8 cellular contexts compared by ENCODE assay signal in genomic region chr7:22822486-22823141, GRCh38. TPM values are rescaled to one million over a fixed set of nuclear protein-coding genes. Genes with fewer than 3 reads are reported as not detected.
A peak's percentile ranks its signal among the peaks of the same experiment; 100 is the strongest.
DNase-seq lines count a peak whose midpoint lies in the region; ATAC-seq, FAIRE-seq and TF ChIP-seq lines count a peak whose summit lies in the region.

Gene TOMM7 (minus strand): TSS chr7:22822849. CDS start chr7:22822779, 70 bp downstream.

- H3K23me2 ChIP-seq in H1 (ENCODE audit: low read depth, low read length) = peaks cover 2% of the 10 kb centered on the region; the same call in 1 of the 2 replicates

- WGBS in H1 (ENCODE audit: extremely low coverage in 1 of 2, insufficient coverage in 1 of 2, insufficient read length in 1 of 2, insufficient replicate concordance in 2 of 2, low coverage in 1 of 2, low lambda C conversion rate in 2 of 2, missing lambda C conversion rate in 1 of 2), 2 experiments = 3% methylated on average over 34 of the region's 38 CpGs; no CpG with 5 or more reads in 1 of the 2 experiments

- H3K4me1 ChIP-seq in Caco-2 = peaks cover 8% of the 10 kb centered on the region; the same call in 1 of the 2 replicates
- peaks cover 0 to 12% (median 6%) of the 10 kb centered on the region in 4 experiments; a peak in 5 of 7 replicates for H3K4me1 ChIP-seq in H1 (replicated peaks in 1 of 4; ENCODE audit: control insufficient read depth in 3 of 4, insufficient read depth in 4 of 4, low read length in 3 of 4)

- no peaks in the 10 kb centered on the region for H3K27me3 ChIP-seq in Caco-2 (replicated peaks; ENCODE audit: control insufficient read depth, insufficient read depth, low read length)
- H3K27me3 ChIP-seq in H1 (replicated peaks in 1 of 4; ENCODE audit: control insufficient read depth in 3 of 4, extremely low read depth in 1 of 4, insufficient read depth in 3 of 4, low read length in 3 of 4) = no peaks in the 10 kb centered on the region

- no peaks in the 10 kb centered on the region for H3K27me3 Mint-ChIP-seq in Caco-2 (ENCODE audit: insufficient read depth, unreplicated experiment)
- H3K27me3 Mint-ChIP-seq in memory B cell = peaks cover 1% of the 10 kb centered on the region

- peak within 1 kb of the TSS; percentile 66 to 87 for H3K4me2 ChIP-seq in H1 (ENCODE audit: insufficient read depth in 1 of 2, low read depth in 2 of 2, low read length in 2 of 2)

- no peak within 1 kb of the TSS for H2AK5ac ChIP-seq in H1 (ENCODE audit: low read depth, low read length)

- no peak within 1 kb of the TSS; the same call in 1 of the 2 replicates for H3K18ac ChIP-seq in H1 (ENCODE audit: extremely low read depth, low read length)

- intact Hi-C loops in Caco-2 (cut with micrococcal nuclease; ENCODE audit: unreplicated experiment) = loop anchor here (1.0 to 5.0 kb wide), 4 partner anchors 36 to 235 kb away; partner anchors contain the start of gene HYCC1

- POLR2A ChIA-PET in Caco-2 (lab: Charles Lee) = interaction anchor here (0.6 to 0.8 kb wide), 5 partner anchors 12 to 260 kb away, joined by 3 to 5 read pairs (median 4); no protein-coding TSS in a partner anchor
- POLR2A ChIA-PET in H1 (lab: Charles Lee; ENCODE audit: partially characterized antibody) = interaction anchor here (0.8 to 5.6 kb wide), 8 partner anchors 11 to 335 kb away, joined by 3 to 42 read pairs (median 4); no protein-coding TSS in a partner anchor

- no peak for TF ChIP-seq EP300 in H1 (IDR thresholded peaks at IDR 0.05; ENCODE audit: borderline replicate concordance in 1 of 2, low read depth in 2 of 2, low read length in 2 of 2)

- no peaks in the 10 kb centered on the region for H3K9me3 Mint-ChIP-seq in Caco-2 (ENCODE audit: unreplicated experiment)
- no peaks in the 10 kb centered on the region for H3K9me3 Mint-ChIP-seq in memory B cell

- H3K79me2 ChIP-seq in H1 (ENCODE audit: control insufficient read depth in 1 of 2, insufficient read depth in 2 of 2, low read length in 2 of 2) = peaks cover 14 to 44% of the 10 kb centered on the region in 2 experiments; a peak in 3 of 4 replicates

- H2BK5ac ChIP-seq in H1 (ENCODE audit: low read depth, low read length) = peak within 1 kb of the TSS; percentile 82

- DNase-seq in Caco-2 (peak; percentile 92 to 95), HTR-8/SVneo (ENCODE audit: insufficient read length, low spot score) (peak; percentile 96), NOMO-1 treated with dmso at 0.1 percent for 144 hours (lab: John Stamatoyannopoulos, UW; ENCODE audit: unreplicated experiment) (peak; percentile 95), H1 (ENCODE audit: low read depth in 1 of 2, low spot score in 2 of 2) (peak; percentile 84 to 95), memory B cell (ENCODE audit: low spot score in 2 of 2) (peak; percentile 71 to 83)
- peak; percentile 51 to 74 (median 69) for DNase-seq in activated CD8-positive, alpha-beta memory T cell treated with anti-CD3 and anti-CD28 coated beads for 48 hours (ENCODE audit: low read depth in 2 of 3, low spot score in 2 of 3)
- peak; percentile 76 for DNase-seq in stimulated activated CD8-positive, alpha-beta memory T cell treated with anti-CD3 and anti-CD28 coated beads, Interleukin-12 subunit alpha, Interleukin-12 subunit beta, amount 100 ng/mL, for 24 hours (ENCODE audit: extremely low read depth)

- no peak within 1 kb of the TSS for H3K23ac ChIP-seq in H1 (ENCODE audit: insufficient read length)

- peak within 1 kb of the TSS; percentile 10 for H4K5ac ChIP-seq in H1 (ENCODE audit: insufficient read length, low read depth, low read length)

- peak within 1 kb of the TSS; percentile 87; the same call in 1 of the 2 replicates for H2AFZ ChIP-seq in H1 (ENCODE audit: low read length)

- TF ChIP-seq RAD21 in H1 (IDR thresholded peaks at IDR 0.05 in 1 of 2, conservative IDR thresholded peaks at IDR 0.05 in 1 of 2; ENCODE audit: low read depth in 2 of 2, low read length in 2 of 2) = peak in 1 of 2 experiments; percentile 13; a peak in 3 of 4 replicates

- H3K36me3 Mint-ChIP-seq in Caco-2 (ENCODE audit: insufficient read depth, unreplicated experiment) (peaks cover 23% of the 10 kb centered on the region), memory B cell (peaks cover 2% of the 10 kb centered on the region)

- H4K20me1 ChIP-seq in H1 (replicated peaks in 1 of 2; ENCODE audit: control insufficient read depth in 1 of 2, insufficient read depth in 2 of 2, low read length in 2 of 2) = no peaks in the 10 kb centered on the region

- peak within 1 kb of the TSS; percentile 95 for H3K4me3 Mint-ChIP-seq in Caco-2 (ENCODE audit: unreplicated experiment)
- H3K4me3 Mint-ChIP-seq in memory B cell = peak within 1 kb of the TSS; percentile 99

- peaks cover 23% of the 10 kb centered on the region for H3K4me1 Mint-ChIP-seq in Caco-2 (ENCODE audit: low read depth, unreplicated experiment)
- H3K4me1 Mint-ChIP-seq in memory B cell = peaks cover 11% of the 10 kb centered on the region

- peak within 1 kb of the TSS; percentile 21 for H2BK120ac ChIP-seq in H1 (replicated peaks; ENCODE audit: low read depth, low read length)

- CTCF ChIA-PET in Caco-2 (lab: Charles Lee) = interaction anchor here (0.6 to 1.4 kb wide), 6 partner anchors 10 to 262 kb away, joined by 3 to 5 read pairs (median 4); no protein-coding TSS in a partner anchor
- CTCF ChIA-PET in H1 (lab: Charles Lee; ENCODE audit: partially characterized antibody) = interaction anchor here (0.7 to 2.9 kb wide), 6 partner anchors 13 to 262 kb away, joined by 3 to 12 read pairs (median 8); no protein-coding TSS in a partner anchor

- H3K79me1 ChIP-seq in H1 (ENCODE audit: low read depth, low read length) = peaks cover 8% of the 10 kb centered on the region

- H3K4ac ChIP-seq in H1 (replicated peaks; ENCODE audit: insufficient read length, low read depth, low read length) = peak within 1 kb of the TSS; percentile 82

- H2BK12ac ChIP-seq in H1 (ENCODE audit: low read depth, low read length) = no peak within 1 kb of the TSS

- no peak within 1 kb of the TSS for H2BK15ac ChIP-seq in H1 (ENCODE audit: low read length)

- no peaks in the 10 kb centered on the region for H3K36me3 ChIP-seq in Caco-2 (ENCODE audit: control insufficient read depth, insufficient read depth, low read length)
- peaks cover 0 to 9% (median 1%) of the 10 kb centered on the region in 4 experiments; a peak in 2 of 8 replicates for H3K36me3 ChIP-seq in H1 (ENCODE audit: control insufficient read depth in 2 of 4, insufficient read depth in 4 of 4, low read length in 3 of 4)

- BruUV-seq in Caco-2 (replicated peaks; lab: Mats Ljungman, UMichigan) = no TSS peak

- peak within 1 kb of the TSS; percentile 74 for H3K27ac ChIP-seq in H1 (ENCODE audit: low read depth, low read length)

- H3K4me3 ChIP-seq in Caco-2 (ENCODE audit: low read depth, low read length) = peak within 1 kb of the TSS; percentile 89
- H3K4me3 ChIP-seq in H1 (ENCODE audit: extremely low read depth in 1 of 4, insufficient read depth in 2 of 4, low read depth in 3 of 4, low read length in 4 of 4) = peak within 1 kb of the TSS; percentile 92 to 97 (median 94)

- peak within 1 kb of the TSS; percentile 51 for H4K91ac ChIP-seq in H1 (replicated peaks; ENCODE audit: insufficient read length, low read length)

- FAIRE-seq in HTR-8/SVneo (lab: Jason Lieb, UNC) = peak; percentile 97
- peak; percentile 94 for FAIRE-seq in H1 (lab: Jason Lieb, UNC)

- H3K56ac ChIP-seq in H1 (replicated peaks; ENCODE audit: insufficient read length, low read depth, low read length) = peak within 1 kb of the TSS; percentile 7

- no peak within 1 kb of the TSS for H2BK20ac ChIP-seq in H1 (ENCODE audit: low read length)

- peak; percentile 69 to 89 for TF ChIP-seq POLR2A in H1 (IDR thresholded peaks at IDR 0.05; ENCODE audit: control extremely low read depth in 1 of 2, low read depth in 2 of 2, low read length in 2 of 2)

- TF ChIP-seq CTCF in Caco-2 (IDR thresholded peaks at IDR 0.05; ENCODE audit: insufficient read depth in 1 of 2, low read depth in 1 of 2, low read length in 1 of 2, severe bottlenecking in 1 of 2, unreplicated experiment in 1 of 2) (peak in 1 of 2 experiments; percentile 28), H1 (IDR thresholded peaks at IDR 0.05; ENCODE audit: control extremely low read depth in 1 of 3, insufficient read depth in 1 of 3, low read depth in 1 of 3, low read length in 3 of 3) (peak in 2 of 3 experiments; percentile 46 to 50; a peak in 2 of 4 replicates)

- H3K9me3 ChIP-seq in Caco-2 (no peaks in the 10 kb centered on the region), H1 (ENCODE audit: insufficient read depth in 2 of 2, low read depth in 1 of 2, low read length in 1 of 2) (no peaks in the 10 kb centered on the region)

- ATAC-seq in GM21367 (IDR thresholded peaks at IDR 0.05; ENCODE audit: unreplicated experiment) (peak; percentile 80), memory B cell (ENCODE audit: low read depth) (peak; percentile 91)

- H4K8ac ChIP-seq in H1 (ENCODE audit: extremely low read depth, insufficient read depth, low read length) = peak within 1 kb of the TSS; percentile 86

- H3K14ac ChIP-seq in H1 (ENCODE audit: insufficient read length) = no peak within 1 kb of the TSS

- H3K27ac Mint-ChIP-seq in Caco-2 (ENCODE audit: unreplicated experiment) (peak within 1 kb of the TSS; percentile 98), memory B cell (peak within 1 kb of the TSS; percentile 100)

- peak within 1 kb of the TSS; percentile 81 to 92 (median 88) for H3K9ac ChIP-seq in H1 (replicated peaks in 1 of 4; ENCODE audit: extremely low read depth in 1 of 4, low read depth in 3 of 4, low read length in 3 of 4)

TF ChIP-seq in H1, 55 proteins besides CTCF, POLR2A, EP300 and RAD21 (continues in another document):
- TF ChIP-seq ATF3 (IDR thresholded peaks at IDR 0.05; ENCODE audit: insufficient read depth, low read depth, low read length) = peak; percentile 90
- no peak; the same call in 1 of the 2 replicates for TF ChIP-seq SIX5 (IDR thresholded peaks at IDR 0.05; ENCODE audit: low read depth, low read length)
- peak; percentile 90 for TF ChIP-seq NRF1 (IDR thresholded peaks at IDR 0.05; ENCODE audit: low read depth, low read length)
- TF ChIP-seq CREB1 (IDR thresholded peaks at IDR 0.05) = peak; percentile 66; the same call in 1 of the 2 replicates
- TF ChIP-seq POLR2AphosphoS5 (IDR thresholded peaks at IDR 0.05; ENCODE audit: low read depth, low read length) = peak; percentile 88; the same call in 1 of the 2 replicates

RNA-seq across cellular contexts. Expression of gene TOMM7, which starts in this region (rescaled TPM):
- 192 and 220 TPM in 2 replicates for total RNA-seq in Caco-2 (2022)
- total RNA-seq in H1 (2021; fragmentation: NEBNext Ultra II Directional; extraction: Animal tissue kit (Norgen Biotek cat#: 25700)) = 389 and 406 TPM in 2 replicates
- polyA plus RNA-seq in H1 (2011; rRNA removed) = 277 and 508 TPM in 2 replicates
- polyA plus RNA-seq in H1 (2011; cell fraction: cytosol; rRNA removed) = 339 TPM
- polyA plus RNA-seq in H1 (2011; cell fraction: nucleus; rRNA removed) = 107 TPM
- polyA plus RNA-seq in H1 (2012, experiment 1 of 2) = 385 to 924 TPM (median 902 TPM) in 4 replicates
- 199 TPM for polyA plus RNA-seq in H1 (2012, experiment 2 of 2)
- polyA plus RNA-seq in H1 (2013, experiment 1 of 2) = 691 TPM
- polyA plus RNA-seq in H1 (2013, experiment 2 of 2) = 740 TPM
- 61.9 and 62.2 TPM in 2 replicates for polyA minus RNA-seq in H1 (2011; rRNA and poly(A)+ RNA removed)
- 93.4 TPM for polyA minus RNA-seq in H1 (2011; cell fraction: cytosol; rRNA and poly(A)+ RNA removed)
- polyA minus RNA-seq in H1 (2011; cell fraction: nucleus; rRNA and poly(A)+ RNA removed) = 146 TPM

Comparison
In these comparisons a context has a peak if more than half of its experiments do, and no peak if none do; other contexts are left out.
1. Peak in every context shown above with its lines: DNase-seq, ATAC-seq, H3K4me3 ChIP-seq and H3K27ac ChIP-seq.